ENCODE assay signal across 14 cellular contexts in the genomic region with DNA sequence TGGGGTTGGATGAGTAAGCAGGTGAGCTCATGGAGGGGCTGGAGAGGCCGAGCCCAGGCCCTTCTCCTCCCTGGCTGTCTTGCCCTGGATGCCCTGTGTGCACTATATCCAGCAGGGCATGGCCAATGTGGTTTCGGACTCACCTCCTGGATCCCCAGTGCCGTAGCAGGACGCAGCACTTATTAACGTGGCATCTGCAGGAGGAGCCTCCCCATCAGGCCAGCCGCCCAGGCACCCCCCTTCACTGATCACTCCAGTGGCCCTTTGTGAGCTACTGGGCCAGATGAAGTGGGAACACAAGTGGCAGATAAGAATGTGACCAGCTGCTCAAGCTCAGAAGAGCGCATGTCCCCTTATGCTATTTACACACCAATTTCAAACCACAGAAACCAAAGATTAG. TPM values are rescaled to one million over a fixed set of nuclear protein-coding genes. Genes with fewer than 3 reads are reported as not detected.
DNase-seq lines count a peak whose midpoint lies in the region; ATAC-seq and TF ChIP-seq lines count a peak whose summit lies in the region.
"Had no signal": no experiment of that assay in that cellular context is flagged by ENCODE, and none has a peak within 500 bp of the region (broad histone marks: within the 10 kb centered on the region; RNA-seq: fewer than 3 reads in every experiment).

No MANE protein-coding gene starts in this region.

- H3K4me1 ChIP-seq in SJCRH30 (peaks cover 11% of the 10 kb centered on the region), lung (ENCODE audit: control insufficient read depth in 2 of 2, insufficient read depth in 2 of 2, low read length in 2 of 2) (peaks cover 0 to 2% of the 10 kb centered on the region in 2 donors)
- H3K4me1 ChIP-seq: tibial nerve had no signal

- H3K27ac ChIP-seq in SJCRH30, result peak overlapping the region; percentile 61
- H3K27ac ChIP-seq in lung (ENCODE audit: low read depth in 1 of 2, low read length in 1 of 2), result no peak overlapping the region
- H3K27ac ChIP-seq: tibial nerve had no signal

- 68 to 85% methylated on average over 7 of the region's 7 CpGs for WGBS in lung, 2 donors

- no peak for TF ChIP-seq CTCF in lung (IDR thresholded peaks at IDR 0.05; ENCODE audit: control extremely low read depth, extremely low read depth)
- TF ChIP-seq CTCF in GM10266 (IDR thresholded peaks at IDR 0.05; ENCODE audit: control insufficient read depth, insufficient read depth, low read depth, missing control alignments), result no peak

- H3K27me3 ChIP-seq in SJCRH30, result no peaks in the 10 kb centered on the region
- H3K27me3 ChIP-seq in lung (ENCODE audit: control insufficient read depth, insufficient read depth), result no peaks in the 10 kb centered on the region
- H3K27me3 ChIP-seq: tibial nerve had no signal

- H3K4me3 ChIP-seq in SJCRH30, result no peak overlapping the region
- no peak overlapping the region for H3K4me3 ChIP-seq in lung
- H3K4me3 ChIP-seq: tibial nerve had no signal

- ATAC-seq in lung (ENCODE audit: insufficient read depth, low FRiP score) (peak; percentile 82), HG02938 (IDR thresholded peaks at IDR 0.05; ENCODE audit: unreplicated experiment) (no peak)

- DNase-seq in DMS53 treated with DMSO at 0.1 percent for 48 hours (lab: John Stamatoyannopoulos, UW; ENCODE audit: unreplicated experiment), result peak; percentile 29
- DNase-seq in NCI-H187 (lab: John Stamatoyannopoulos, UW), result peak; percentile 87 to 96
- DNase-seq in SJCRH30, result peak; percentile 87 to 92
- peak; percentile 83 for DNase-seq in lung (ENCODE audit: low spot score)
- no peak for DNase-seq in GM10266 (ENCODE audit: extremely low spot score)
- DNase-seq in SIG-M5 treated with dmso at 0.1 percent for 504 hours (lab: John Stamatoyannopoulos, UW; ENCODE audit: unreplicated experiment), result no peak
- DNase-seq in activated CD4-positive, alpha-beta T cell treated with anti-CD3 and anti-CD28 coated beads, Interleukin-2, amount 50 U/mL, for 4 hours, result no peak
- DNase-seq: activated B cell treated with CpG ODN at 0.5 μM for 24 hours; activated CD8-positive, alpha-beta memory T cell treated with anti-CD3 and anti-CD28 coated beads, Interleukin-2, amount 50 U/mL, for 48 hours; activated naive CD8-positive, alpha-beta T cell treated with anti-CD3 and anti-CD28 coated beads, Interleukin-2, amount 10 ng/mL, durations not matched to agents 7 days and 5 days; AML-193; stimulated activated CD8-positive, alpha-beta memory T cell treated with anti-CD3 and anti-CD28 coated beads, Interleukin-4, amount 100 ng/mL, for 48 hours had no signal

- H3K9me3 ChIP-seq in SJCRH30 (replicated peaks), result no peaks in the 10 kb centered on the region; the same call in none of the 2 replicates
- H3K9me3 ChIP-seq in lung (ENCODE audit: control insufficient read depth in 2 of 2, insufficient read depth in 1 of 2, low read length in 1 of 2), result peaks cover 2 to 5% of the 10 kb centered on the region in 2 donors

- H3K36me3 ChIP-seq in SJCRH30 (peaks cover 35% of the 10 kb centered on the region), lung (ENCODE audit: control insufficient read depth in 2 of 2, insufficient read depth in 2 of 2, low read length in 2 of 2) (peaks cover 2 to 3% of the 10 kb centered on the region in 2 donors)

RNA-seq across cellular contexts. Expression of a gene that starts 43.1 kb away (rescaled TPM):
- total RNA-seq in SJCRH30 (2014; rRNA removed; shearing (Covaris generic)), result 198 and 202 TPM in 2 replicates
- total RNA-seq in lung, result 100 to 1,000 TPM in 1 of 2 donors, 10 to 100 TPM in 1; 67.9 to 103 TPM
- polyA plus RNA-seq in lung, result 10 to 100 TPM in 1 of 2 donors, 1 to 10 TPM in 1; 9.1 to 20.2 TPM

Comparison
In these comparisons a context has a peak if more than half of its experiments do, and no peak if none do; other contexts are left out.
1. DNase-seq: peak in DMS53 treated with DMSO at 0.1 percent for 48 hours (single experiment), NCI-H187 (2 of 2), SJCRH30 (2 of 2) and lung (single experiment); none in GM10266 (single experiment), SIG-M5 treated with dmso at 0.1 percent for 504 hours (single experiment) and activated CD4-positive, alpha-beta T cell treated with anti-CD3 and anti-CD28 coated beads, Interleukin-2, amount 50 U/mL, for 4 hours (0 of 2).